Comparison of ENCODE assay signal across 14 cellular contexts in genomic region chr13:65292488-65292901, GRCh38.
DNase-seq lines count a peak whose midpoint lies in the region; FAIRE-seq and TF ChIP-seq lines count a peak whose summit lies in the region.
"Had no signal": no experiment of that assay in that cellular context is flagged by ENCODE, and none has a peak within 500 bp of the region (broad histone marks: within the 10 kb centered on the region; RNA-seq: fewer than 3 reads in every experiment).

No MANE protein-coding gene starts in this region.

- in situ Hi-C loops in astrocyte of the spinal cord (cut with HindIII; ENCODE audit: low sequenced_read_pairs): no loop called here
- in situ Hi-C loops in transverse colon (cut with MboI; ENCODE audit: low pct_ligation_motif_present in 1 of 4, low pct_unique_long_range_greater_than_20kb in 1 of 4, low sequenced_read_pairs in 3 of 4): no loop called here

- no peaks in the 10 kb centered on the region for H3K36me3 ChIP-seq in transverse colon
- H3K36me3 ChIP-seq: thoracic aorta had no signal

- no peak for TF ChIP-seq POLR2A in transverse colon (IDR thresholded peaks at IDR 0.05)

- no peaks in the 10 kb centered on the region for H3K9me3 ChIP-seq in transverse colon
- H3K9me3 ChIP-seq: thoracic aorta had no signal

- DNase-seq in AG10803 (ENCODE audit: low read depth) (peak; percentile 16), HTR-8/SVneo (ENCODE audit: insufficient read length, low spot score) (peak; percentile 10), astrocyte of the spinal cord (ENCODE audit: low read depth, low spot score) (peak; percentile 85), iris pigment epithelial cell (ENCODE audit: low read depth) (peak; percentile 77), transverse colon (no peak), frontal cortex (ENCODE audit: low spot score in 2 of 2) (no peak), GM10248 (ENCODE audit: extremely low spot score) (no peak), SHP77 treated with DMSO at 0.1 percent for 48 hours (lab: John Stamatoyannopoulos, UW) (no peak)
- DNase-seq: aorta; naive thymus-derived CD4-positive, alpha-beta T cell; NCI-H2029 treated with DMSO at 0.1 percent for 48 hours; stimulated activated CD4-positive, alpha-beta T cell treated with anti-CD3 and anti-CD28 coated beads, Interleukin-2, amount 100 ng/mL, for 24 hours had no signal

- H3K4me1 ChIP-seq in transverse colon: no peaks in the 10 kb centered on the region

- TF ChIP-seq CTCF in AG10803 (conservative IDR thresholded peaks at IDR 0.05; ENCODE audit: low read length) (no peak), astrocyte of the spinal cord (IDR thresholded peaks at IDR 0.05; ENCODE audit: low read depth, low read length) (no peak), transverse colon (IDR thresholded peaks at IDR 0.05) (no peak), GM10248 (IDR thresholded peaks at IDR 0.05; ENCODE audit: control extremely low read depth, extremely low read depth, low read depth, missing control alignments) (no peak)

- no peak for TF ChIP-seq EP300 in transverse colon (IDR thresholded peaks at IDR 0.05; ENCODE audit: low read depth)

- H3K27me3 ChIP-seq in transverse colon: no peaks in the 10 kb centered on the region

- intact Hi-C loops in transverse colon (cut with DNase I; ENCODE audit: low total_unique reads): no loop called here

- CTCF ChIA-PET in GM10248 (lab: Yijun Ruan, JAX): no interaction called here

- H3K27ac ChIP-seq in transverse colon: no peak overlapping the region
- H3K27ac ChIP-seq: SK-N-MC, thoracic aorta had no signal

- FAIRE-seq in HTR-8/SVneo (lab: Jason Lieb, UNC) (no peak), frontal cortex (lab: Jason Lieb, UNC) (no peak)

- POLR2A ChIA-PET in GM10248 (lab: Yijun Ruan, JAX): no interaction called here

- WGBS in transverse colon (ENCODE audit: low coverage in 1 of 2), 2 donors: 48 to 64% methylated on average over 2 of the region's 2 CpGs

- H3K4me3 ChIP-seq in AG10803 (ENCODE audit: low read length): no peak overlapping the region
- no peak overlapping the region for H3K4me3 ChIP-seq in astrocyte of the spinal cord (ENCODE audit: low read depth, low read length)
- no peak overlapping the region for H3K4me3 ChIP-seq in transverse colon
- H3K4me3 ChIP-seq: SK-N-MC, thoracic aorta had no signal

Comparison
In these comparisons a context has a peak if more than half of its experiments do, and no peak if none do; other contexts are left out.
1. DNase-seq: peak in AG10803 (single experiment), HTR-8/SVneo (single experiment), astrocyte of the spinal cord (single experiment) and iris pigment epithelial cell (single experiment); none in transverse colon (single experiment), frontal cortex (0 of 2), GM10248 (single experiment) and SHP77 treated with DMSO at 0.1 percent for 48 hours (single experiment).